Comparison of ENCODE assay signal across 27 cellular contexts in the genomic region with DNA sequence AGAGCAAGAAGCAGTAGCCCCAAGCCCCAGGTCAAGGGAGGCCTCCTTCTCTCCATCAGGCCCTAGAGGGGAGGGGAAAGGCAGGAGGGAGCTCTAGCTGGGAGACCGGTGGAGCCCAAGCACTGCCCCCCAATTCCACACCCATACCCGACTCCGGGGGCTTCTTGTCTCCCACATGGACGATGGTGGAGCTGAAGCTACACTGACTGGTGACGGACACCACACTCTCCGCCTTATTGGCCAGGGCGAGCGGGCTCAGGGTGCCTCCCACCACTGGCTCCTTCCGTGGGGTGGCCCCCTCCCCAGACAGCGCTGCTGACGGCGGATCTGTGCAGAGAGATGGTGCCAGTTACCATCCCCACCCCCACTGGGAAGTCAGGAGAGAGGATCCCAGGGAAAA. TPM values are rescaled to one million over a fixed set of nuclear protein-coding genes. Genes with fewer than 3 reads are reported as not detected.
DNase-seq lines count a peak whose midpoint lies in the region; ATAC-seq, FAIRE-seq and TF ChIP-seq lines count a peak whose summit lies in the region.
"Had no signal": no experiment of that assay in that cellular context is flagged by ENCODE, and none has a peak within 500 bp of the region (broad histone marks: within the 10 kb centered on the region; RNA-seq: fewer than 3 reads in every experiment).

No MANE protein-coding gene starts in this region.

- no peak overlapping the region for H3K27ac ChIP-seq in CD4-positive, alpha-beta memory T cell (ENCODE audit: low read depth, low read length)
- H3K27ac ChIP-seq in kidney (ENCODE audit: low read depth in 2 of 2, low read length in 2 of 2): no peak overlapping the region
- peak overlapping the region; percentile 39 to 43 for H3K27ac ChIP-seq in thoracic aorta
- H3K27ac ChIP-seq: SK-N-MC, WERI-Rb-1 had no signal

- no peaks in the 10 kb centered on the region for H3K9me3 ChIP-seq in CD4-positive, alpha-beta memory T cell (ENCODE audit: control insufficient read depth in 1 of 2, low read length in 2 of 2)
- H3K9me3 ChIP-seq in T-helper 17 cell (ENCODE audit: control insufficient read depth, low read length, poor library complexity, severe bottlenecking): no peaks in the 10 kb centered on the region
- H3K9me3 ChIP-seq in kidney (ENCODE audit: control insufficient read depth in 1 of 2, low read length in 2 of 2): no peaks in the 10 kb centered on the region
- no peaks in the 10 kb centered on the region for H3K9me3 ChIP-seq in thoracic aorta
- H3K9me3 ChIP-seq: stomach had no signal

- no peaks in the 10 kb centered on the region for H3K27me3 Mint-ChIP-seq in CD4-positive, alpha-beta memory T cell
- H3K27me3 Mint-ChIP-seq in T-helper 17 cell: no peaks in the 10 kb centered on the region
- H3K27me3 Mint-ChIP-seq: IgD-negative memory B cell had no signal

- H3K4me1 ChIP-seq in CD4-positive, alpha-beta memory T cell (ENCODE audit: insufficient read depth, low read length): peaks cover 10% of the 10 kb centered on the region
- H3K4me1 ChIP-seq in kidney (ENCODE audit: control insufficient read depth in 1 of 2, insufficient read depth in 1 of 2, low read depth in 1 of 2, low read length in 2 of 2) (peaks cover 2 to 7% of the 10 kb centered on the region in 2 donors), thoracic aorta (ENCODE audit: control insufficient read depth in 1 of 2, low read depth in 2 of 2) (peaks cover 8 to 38% of the 10 kb centered on the region in 2 donors)

- H3K27me3 ChIP-seq in CD4-positive, alpha-beta memory T cell (ENCODE audit: insufficient read depth, low read length): no peaks in the 10 kb centered on the region
- H3K27me3 ChIP-seq in thoracic aorta (replicated peaks; ENCODE audit: insufficient read depth): no peaks in the 10 kb centered on the region
- H3K27me3 ChIP-seq: stomach had no signal

- peak in 1 of 5 donors; percentile 23 for DNase-seq in CD4-positive, alpha-beta memory T cell
- no peak for DNase-seq in T-helper 17 cell
- peak; percentile 69 for DNase-seq in kidney
- no peak for DNase-seq in thoracic aorta (ENCODE audit: low spot score)
- DNase-seq in MV-4-11 (lab: John Stamatoyannopoulos, UW): no peak
- DNase-seq in NCI-H1436 treated with DMSO at 0.1 percent for 48 hours (lab: John Stamatoyannopoulos, UW): no peak
- DNase-seq: activated CD4-positive, alpha-beta T cell treated with anti-CD3 and anti-CD28 coated beads, Interleukin-2, amount 50 U/mL, for 4 hours; amniotic stem cell; cerebellar nuclear complex; effector CD4-positive, alpha-beta T cell; erythroblast; GF-D8; NCI-H1436; NCI-H2171 treated with DMSO at 0.1 percent for 48 hours; NCI-H526; occipital lobe; stimulated activated CD4-positive, alpha-beta T cell treated with anti-CD3 and anti-CD28 coated beads, Interleukin-12 subunit alpha, Interleukin-12 subunit beta, amount 100 ng/mL, for 4 hours; stimulated activated CD4-positive, alpha-beta T cell treated with anti-CD3 and anti-CD28 coated beads, Interleukin-4, amount 100 ng/mL, for 4 hours; stomach; WERI-Rb-1 had no signal

- peak overlapping the region in 4 of 7 donors; percentile 48 to 89 (median 64) for H3K27ac Mint-ChIP-seq in CD4-positive, alpha-beta memory T cell
- H3K27ac Mint-ChIP-seq in T-helper 17 cell: no peak overlapping the region

- POLR2A ChIA-PET in CD4-positive, alpha-beta memory T cell (lab: Charles Lee; ENCODE audit: partially characterized antibody): interaction anchor here (1.3 to 23.4 kb wide), 5 partner anchors 10 to 76 kb away, joined by 3 to 1074 read pairs (median 4); partner anchors contain the start of genes BORCS6 and TMEM107

- H3K9me3 Mint-ChIP-seq in CD4-positive, alpha-beta memory T cell: peaks cover 0 to 40% (median 0%) of the 10 kb centered on the region in 8 donors
- H3K9me3 Mint-ChIP-seq: IgD-negative memory B cell had no signal

- peaks cover 6 to 19% (median 12%) of the 10 kb centered on the region in 4 donors for H3K4me1 Mint-ChIP-seq in CD4-positive, alpha-beta memory T cell
- H3K4me1 Mint-ChIP-seq in T-helper 17 cell: peaks cover 37% of the 10 kb centered on the region

- H3K4me3 ChIP-seq in CD4-positive, alpha-beta memory T cell (ENCODE audit: low read length in 2 of 2): no peak overlapping the region
- H3K4me3 ChIP-seq in kidney (ENCODE audit: low read length in 2 of 2): no peak overlapping the region
- H3K4me3 ChIP-seq in thoracic aorta: no peak overlapping the region
- H3K4me3 ChIP-seq: SK-N-MC, stomach had no signal

- peak overlapping the region in 1 of 8 donors; percentile 8 for H3K4me3 Mint-ChIP-seq in CD4-positive, alpha-beta memory T cell
- peak overlapping the region; percentile 78 for H3K4me3 Mint-ChIP-seq in T-helper 17 cell

- intact Hi-C loops in CD4-positive, alpha-beta memory T cell (cut with micrococcal nuclease): no loop called here
- intact Hi-C loops in kidney (cut with DNase I): no loop called here

- ATAC-seq in T-helper 17 cell (no peak), thoracic aorta (ENCODE audit: insufficient number of reproducible peaks, low FRiP score, low read depth) (no peak), GM19397 (IDR thresholded peaks at IDR 0.05; ENCODE audit: unreplicated experiment) (no peak)

- H3K36me3 ChIP-seq in CD4-positive, alpha-beta memory T cell (ENCODE audit: insufficient read depth, low read length): peaks cover 89% of the 10 kb centered on the region
- peaks cover 77 to 95% of the 10 kb centered on the region in 2 donors for H3K36me3 ChIP-seq in kidney (ENCODE audit: control insufficient read depth in 1 of 2, insufficient read depth in 2 of 2, low read length in 2 of 2)
- H3K36me3 ChIP-seq in thoracic aorta: peaks cover 99% of the 10 kb centered on the region

- CTCF ChIA-PET in CD4-positive, alpha-beta memory T cell (lab: Charles Lee; ENCODE audit: partially characterized antibody): no interaction called here

- FAIRE-seq in kidney (lab: Jason Lieb, UNC): no peak
- FAIRE-seq: keratinocyte, urothelium cell line had no signal

- peaks cover 44 to 70% of the 10 kb centered on the region in 2 donors for H3K36me3 Mint-ChIP-seq in CD4-positive, alpha-beta memory T cell
- H3K36me3 Mint-ChIP-seq in T-helper 17 cell (ENCODE audit: low read depth): peaks cover 15% of the 10 kb centered on the region

- TF ChIP-seq CTCF in kidney (IDR thresholded peaks at IDR 0.05; ENCODE audit: borderline replicate concordance, extremely low read depth, insufficient read depth) (no peak), thoracic aorta (IDR thresholded peaks at IDR 0.05) (no peak)

- H3K9ac ChIP-seq in kidney (ENCODE audit: low read length in 2 of 2): no peak overlapping the region

RNA-seq across cellular contexts. Expression of gene PER1, which starts 6.4 kb away (rescaled TPM):
- total RNA-seq in CD4-positive, alpha-beta memory T cell: 10 to 100 TPM; 78.9 to 79.4 TPM
- polyA plus RNA-seq in CD4-positive, alpha-beta memory T cell: 10 to 100 TPM in 1 of 2 donors, 1 to 10 TPM in 1; 3.7 to 18.6 TPM
- total RNA-seq in T-helper 17 cell (1,000 to 10,000 TPM; 1,926 to 2,038 TPM), kidney (161 TPM), thoracic aorta (100 to 1,000 TPM; 175 to 292 TPM)
- polyA plus RNA-seq in kidney (ENCODE audit: insufficient read depth, low read depth, low replicate concordance): 25.2 TPM

RNA-seq across cellular contexts. Expression of gene VAMP2, which starts 16.9 kb away (rescaled TPM):
- total RNA-seq in CD4-positive, alpha-beta memory T cell: 100 to 1,000 TPM; 190 to 203 TPM
- polyA plus RNA-seq in CD4-positive, alpha-beta memory T cell: 100 to 1,000 TPM in 1 of 2 donors, 10 to 100 TPM in 1; 41.6 to 106 TPM
- total RNA-seq in T-helper 17 cell (100 to 1,000 TPM; 209 to 252 TPM), kidney (107 TPM), thoracic aorta (10 to 100 TPM; 36.0 to 50.3 TPM)
- 124 TPM for polyA plus RNA-seq in kidney (ENCODE audit: insufficient read depth, low read depth, low replicate concordance)

RNA-seq across cellular contexts. Expression of gene HES7, which starts 21.9 kb away (rescaled TPM):
- total RNA-seq in CD4-positive, alpha-beta memory T cell: not detected
- not detected for polyA plus RNA-seq in CD4-positive, alpha-beta memory T cell
- total RNA-seq in T-helper 17 cell (not detected), kidney (0.25 TPM), thoracic aorta (not detected)
- polyA plus RNA-seq in kidney (ENCODE audit: insufficient read depth, low read depth, low replicate concordance): not detected
- total RNA-seq: stomach had no signal
- polyA plus RNA-seq: IgD-negative memory B cell had no signal

RNA-seq across cellular contexts. Expression of gene ALOXE3, which starts 27.5 kb away (rescaled TPM):
- total RNA-seq in CD4-positive, alpha-beta memory T cell: under 1 TPM; 0.32 to 0.33 TPM
- polyA plus RNA-seq in CD4-positive, alpha-beta memory T cell: under 1 TPM in 1 of 2 donors, not detected in 1; 0.20 TPM
- total RNA-seq in T-helper 17 cell: not detected
- total RNA-seq in kidney: not detected
- polyA plus RNA-seq in kidney (ENCODE audit: insufficient read depth, low read depth, low replicate concordance): not detected
- total RNA-seq in thoracic aorta: not detected
- total RNA-seq: myocyte; stomach; T-helper 2 cell treated with Interferon-gamma antibody and Interleukin-4, amounts not matched to agents 100 ng/mL and 5 ng/mL, for 36 hours had no signal
- polyA plus RNA-seq: IgD-negative memory B cell had no signal

RNA-seq across cellular contexts. Expression of gene TMEM107, which starts 30.4 kb away (rescaled TPM):
- 10 to 100 TPM; 25.0 to 25.3 TPM for total RNA-seq in CD4-positive, alpha-beta memory T cell
- 10 to 100 TPM; 42.4 to 43.7 TPM for polyA plus RNA-seq in CD4-positive, alpha-beta memory T cell
- total RNA-seq in T-helper 17 cell (10 to 100 TPM; 33.0 to 33.9 TPM), kidney (23.4 TPM), thoracic aorta (10 to 100 TPM in 1 of 2 donors, 1 to 10 TPM in 1; 8.4 to 32.1 TPM)
- polyA plus RNA-seq in kidney (ENCODE audit: insufficient read depth, low read depth, low replicate concordance): 24.6 TPM

Comparison
In these comparisons a context has a peak if more than half of its experiments do, and no peak if none do; other contexts are left out.
1. H3K27ac ChIP-seq: peak in thoracic aorta (2 of 2); none in CD4-positive, alpha-beta memory T cell (single experiment) and kidney (0 of 2).
2. RNA of gene PER1, which starts 6.4 kb away (total RNA-seq): 1,926 to 2,038 TPM in T-helper 17 cell; 175 to 292 TPM in thoracic aorta, 161 TPM in kidney (single experiment) and 78.9 to 79.4 TPM in CD4-positive, alpha-beta memory T cell; every median in the first group is over 4 times any median in the second.